Comparison of ENCODE assay signal across 7 cellular contexts in the genomic region with DNA sequence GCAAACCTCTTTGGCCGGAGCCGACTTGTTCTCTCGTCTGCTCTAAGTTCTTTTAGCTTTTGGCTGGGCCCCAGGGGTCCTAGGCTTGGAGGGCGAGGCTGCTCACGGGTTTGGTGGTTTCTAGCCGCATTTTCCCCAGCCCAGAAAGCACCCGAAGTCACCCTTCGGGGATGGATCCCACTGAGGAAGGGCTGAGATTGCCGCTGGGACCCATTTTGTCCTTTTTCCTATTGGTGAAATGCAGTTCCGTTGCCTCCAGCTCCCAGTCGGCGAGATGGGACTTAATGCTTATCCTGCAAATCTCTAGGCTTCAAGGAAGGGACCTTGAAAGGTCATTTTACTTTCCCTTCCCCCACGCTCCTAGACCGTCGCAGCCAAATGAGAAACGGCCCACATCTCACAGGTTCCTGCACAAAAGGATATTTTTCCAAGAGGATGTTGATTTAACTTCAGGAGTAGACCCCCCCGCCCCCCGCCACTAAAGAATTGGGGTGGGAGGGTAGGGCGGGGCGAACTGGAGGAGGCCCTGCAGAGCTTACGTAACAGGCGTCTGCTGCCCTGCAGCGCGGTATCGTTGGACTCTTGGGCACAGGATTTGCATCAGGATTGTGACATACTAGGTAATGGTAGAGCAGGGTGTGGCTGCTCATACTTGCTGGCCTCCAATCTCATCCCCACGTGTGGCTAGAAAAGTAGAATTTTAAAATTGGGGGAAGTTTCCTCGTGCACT. TPM values are rescaled to one million over a fixed set of nuclear protein-coding genes. Genes with fewer than 3 reads are reported as not detected.
DNase-seq lines count a peak whose midpoint lies in the region; ATAC-seq, FAIRE-seq and TF ChIP-seq lines count a peak whose summit lies in the region.

No MANE protein-coding gene starts in this region.

- POLR2A ChIA-PET in activated naive CD8-positive, alpha-beta T cell treated with anti-CD3 and anti-CD28 coated beads, Interleukin-2, amount 10 ng/mL, durations not matched to agents 7 days and 5 days (lab: Charles Lee), result interaction anchor here (1.0 to 2.5 kb wide), 4 partner anchors 31 to 209 kb away, joined by 3 to 9 read pairs (median 6); a partner anchor contains a TSS

- ATAC-seq in HG03175 (IDR thresholded peaks at IDR 0.05; ENCODE audit: unreplicated experiment) (peak; percentile 34), pancreas (peak; percentile 61 to 70 (median 64))
- ATAC-seq in activated naive CD8-positive, alpha-beta T cell treated with anti-CD3 and anti-CD28 coated beads, Interleukin-2, amount 10 ng/mL, durations not matched to agents 7 days and 5 days (ENCODE audit: low read depth), result no peak

- FAIRE-seq in pancreas (lab: Jason Lieb, UNC), result no peak

- intact Hi-C loops in head of caudate nucleus (cut with DNase I), result loop anchor here (2.0 kb wide), 1 partner anchor 34 kb away; a partner anchor contains a TSS
- intact Hi-C loops in pancreas (cut with DNase I), result no loop called here

- H3K27ac ChIP-seq in OCI-LY1 (ENCODE audit: low read depth, low read length, poor library complexity, severe bottlenecking) (peak overlapping the region; percentile 83), pancreas (peak overlapping the region; percentile 62 to 98 (median 82))

- H4K20me1 ChIP-seq in OCI-LY1 (ENCODE audit: insufficient read depth, low read length), result no peaks in the 10 kb centered on the region

- TF ChIP-seq CTCF in GM13976 (IDR thresholded peaks at IDR 0.05; ENCODE audit: borderline replicate concordance, control extremely low read depth, extremely low read depth, insufficient read depth, missing control alignments) (no peak), OCI-LY1 (IDR thresholded peaks at IDR 0.05; ENCODE audit: low read length) (no peak), pancreas (IDR thresholded peaks at IDR 0.05) (no peak)

- H3K27me3 Mint-ChIP-seq in activated naive CD8-positive, alpha-beta T cell treated with anti-CD3 and anti-CD28 coated beads, Interleukin-2, amount 10 ng/mL, durations not matched to agents 7 days and 5 days, result no peaks in the 10 kb centered on the region

- peaks cover 43% of the 10 kb centered on the region for H3K36me3 Mint-ChIP-seq in activated naive CD8-positive, alpha-beta T cell treated with anti-CD3 and anti-CD28 coated beads, Interleukin-2, amount 10 ng/mL, durations not matched to agents 7 days and 5 days

- H3K9me3 ChIP-seq in OCI-LY1 (ENCODE audit: low read length), result no peaks in the 10 kb centered on the region
- H3K9me3 ChIP-seq in pancreas, result no peaks in the 10 kb centered on the region

- H3K4me3 ChIP-seq in OCI-LY1 (ENCODE audit: low read depth, low read length, poor library complexity, severe bottlenecking) (peak overlapping the region; percentile 94), pancreas (peak overlapping the region; percentile 24 to 69 (median 60))

- no peak overlapping the region for H2AFZ ChIP-seq in OCI-LY1 (ENCODE audit: low read length)

- 0 to 27% methylated on average over 27 of the region's 27 CpGs for WGBS in pancreas, 2 donors

- peak overlapping the region; percentile 96 for H3K27ac Mint-ChIP-seq in activated naive CD8-positive, alpha-beta T cell treated with anti-CD3 and anti-CD28 coated beads, Interleukin-2, amount 10 ng/mL, durations not matched to agents 7 days and 5 days

- peaks cover 55% of the 10 kb centered on the region for H3K79me2 ChIP-seq in OCI-LY1 (ENCODE audit: insufficient read depth, low read length)

- H3K4me1 ChIP-seq in OCI-LY1 (ENCODE audit: insufficient read depth, low read length, severe bottlenecking) (peaks cover 45% of the 10 kb centered on the region), pancreas (peaks cover 0 to 14% (median 5%) of the 10 kb centered on the region in 3 donors)

- peak overlapping the region; percentile 90 for H3K4me2 ChIP-seq in OCI-LY1 (ENCODE audit: low read length)

- no peaks in the 10 kb centered on the region for H3K27me3 ChIP-seq in OCI-LY1 (ENCODE audit: insufficient read depth, low read length)
- H3K27me3 ChIP-seq in pancreas, result peaks cover 0 to 10% (median 0%) of the 10 kb centered on the region in 4 donors

- in situ Hi-C loops in GM13976 (cut with MboI; ENCODE audit: low sequenced_read_pairs, unreplicated experiment), result no loop called here

- DNase-seq in GM13976 (ENCODE audit: low spot score) (peak; percentile 27), head of caudate nucleus (peak in 38 of 42 donors; percentile 1 to 60 (median 28)), pancreas (peak in 5 of 6 donors; percentile 36 to 59 (median 44)), DMS79 (lab: John Stamatoyannopoulos, UW) (no peak)
- peak; percentile 38 for DNase-seq in activated naive CD8-positive, alpha-beta T cell treated with anti-CD3 and anti-CD28 coated beads, Interleukin-2, amount 10 ng/mL, durations not matched to agents 7 days and 5 days

- H3K9me2 ChIP-seq in OCI-LY1 (ENCODE audit: low read depth, low read length), result no peaks in the 10 kb centered on the region

- H3F3A ChIP-seq in OCI-LY1 (ENCODE audit: insufficient read depth, low read length), result no peaks in the 10 kb centered on the region

- H3K9ac ChIP-seq in OCI-LY1 (ENCODE audit: low read length), result peak overlapping the region; percentile 97

- peak overlapping the region; percentile 97 for H3K4me3 Mint-ChIP-seq in activated naive CD8-positive, alpha-beta T cell treated with anti-CD3 and anti-CD28 coated beads, Interleukin-2, amount 10 ng/mL, durations not matched to agents 7 days and 5 days

- no peaks in the 10 kb centered on the region for H3K9me3 Mint-ChIP-seq in activated naive CD8-positive, alpha-beta T cell treated with anti-CD3 and anti-CD28 coated beads, Interleukin-2, amount 10 ng/mL, durations not matched to agents 7 days and 5 days

- H3K4me1 Mint-ChIP-seq in activated naive CD8-positive, alpha-beta T cell treated with anti-CD3 and anti-CD28 coated beads, Interleukin-2, amount 10 ng/mL, durations not matched to agents 7 days and 5 days, result peaks cover 28% of the 10 kb centered on the region

- H3K36me3 ChIP-seq in OCI-LY1 (ENCODE audit: insufficient read depth, low read length) (peaks cover 48% of the 10 kb centered on the region), pancreas (no peaks in the 10 kb centered on the region)

RNA-seq across cellular contexts. Expression of a gene that starts 0.6 kb away (rescaled TPM):
- 1,000 to 10,000 TPM; 1,159 to 1,213 TPM for total RNA-seq in activated naive CD8-positive, alpha-beta T cell treated with anti-CD3 and anti-CD28 coated beads, Interleukin-2, amount 10 ng/mL, durations not matched to agents 7 days and 5 days
- total RNA-seq in pancreas, result 100 to 1,000 TPM in 2 of 6 donors, 10 to 100 TPM in 4; 38.3 to 120 (median 74.2) TPM
- 10 to 100 TPM; 27.0 to 68.5 TPM for polyA plus RNA-seq in pancreas

RNA-seq across cellular contexts. Expression of a gene that starts 34.8 kb away (rescaled TPM):
- 10 to 100 TPM; 14.8 to 15.7 TPM for total RNA-seq in activated naive CD8-positive, alpha-beta T cell treated with anti-CD3 and anti-CD28 coated beads, Interleukin-2, amount 10 ng/mL, durations not matched to agents 7 days and 5 days
- total RNA-seq in pancreas, result 10 to 100 TPM in 2 of 6 donors, 1 to 10 TPM in 4; 7.2 to 13.2 (median 9.0) TPM
- 10 to 100 TPM in 1 of 2 donors, 1 to 10 TPM in 1; 7.2 to 13.2 TPM for polyA plus RNA-seq in pancreas

Comparison
In these comparisons a context has a peak if more than half of its experiments do, and no peak if none do; other contexts are left out.
1. RNA of a gene that starts 0.6 kb away (total RNA-seq): 1,159 to 1,213 TPM in activated naive CD8-positive, alpha-beta T cell treated with anti-CD3 and anti-CD28 coated beads, Interleukin-2, amount 10 ng/mL, durations not matched to agents 7 days and 5 days; 38.3 to 120 TPM in pancreas; every median in the first group is over 4 times any median in the second.